ENCODE assay signal across 1 cellular context in the genomic region with DNA sequence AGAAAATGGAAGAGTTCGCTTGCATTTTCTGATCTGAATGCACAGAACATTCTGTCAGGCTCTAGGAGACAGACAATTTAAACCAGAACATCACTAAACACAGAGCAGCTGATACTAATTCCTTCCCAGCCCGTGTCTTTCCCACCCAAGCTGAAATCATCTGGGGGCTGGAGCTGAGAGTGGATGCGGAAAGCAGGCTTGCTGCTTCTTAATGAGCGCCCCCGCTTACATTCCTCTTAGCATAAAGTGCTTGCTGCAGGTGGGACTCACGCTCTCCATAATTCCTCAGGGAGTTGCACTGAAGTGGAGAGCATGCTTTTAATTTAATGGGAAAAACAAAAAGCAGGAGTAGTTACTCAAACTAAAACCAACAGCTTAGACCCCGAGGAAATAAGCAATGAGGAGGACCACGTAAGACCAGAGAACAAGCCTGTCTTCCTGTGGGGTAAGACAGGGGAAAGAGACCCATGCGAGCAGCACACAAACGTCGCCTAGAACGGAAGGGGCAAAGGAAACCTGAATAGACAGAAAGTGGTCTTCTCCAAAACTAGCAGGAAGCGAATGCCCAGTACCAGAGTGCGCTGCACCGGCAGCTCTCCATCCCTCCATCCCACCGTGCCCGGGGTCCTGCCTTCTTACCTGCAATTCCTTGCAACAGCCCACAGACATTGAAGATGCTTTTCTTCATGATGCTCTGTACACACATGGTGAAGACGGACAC.
TF ChIP-seq lines count a peak whose summit lies in the region.

No MANE protein-coding gene starts in this region.

TF ChIP-seq in K562, 482 proteins besides CTCF, POLR2A, EP300 and RAD21 (continued from another document):
- TF ChIP-seq, protein P1, sequence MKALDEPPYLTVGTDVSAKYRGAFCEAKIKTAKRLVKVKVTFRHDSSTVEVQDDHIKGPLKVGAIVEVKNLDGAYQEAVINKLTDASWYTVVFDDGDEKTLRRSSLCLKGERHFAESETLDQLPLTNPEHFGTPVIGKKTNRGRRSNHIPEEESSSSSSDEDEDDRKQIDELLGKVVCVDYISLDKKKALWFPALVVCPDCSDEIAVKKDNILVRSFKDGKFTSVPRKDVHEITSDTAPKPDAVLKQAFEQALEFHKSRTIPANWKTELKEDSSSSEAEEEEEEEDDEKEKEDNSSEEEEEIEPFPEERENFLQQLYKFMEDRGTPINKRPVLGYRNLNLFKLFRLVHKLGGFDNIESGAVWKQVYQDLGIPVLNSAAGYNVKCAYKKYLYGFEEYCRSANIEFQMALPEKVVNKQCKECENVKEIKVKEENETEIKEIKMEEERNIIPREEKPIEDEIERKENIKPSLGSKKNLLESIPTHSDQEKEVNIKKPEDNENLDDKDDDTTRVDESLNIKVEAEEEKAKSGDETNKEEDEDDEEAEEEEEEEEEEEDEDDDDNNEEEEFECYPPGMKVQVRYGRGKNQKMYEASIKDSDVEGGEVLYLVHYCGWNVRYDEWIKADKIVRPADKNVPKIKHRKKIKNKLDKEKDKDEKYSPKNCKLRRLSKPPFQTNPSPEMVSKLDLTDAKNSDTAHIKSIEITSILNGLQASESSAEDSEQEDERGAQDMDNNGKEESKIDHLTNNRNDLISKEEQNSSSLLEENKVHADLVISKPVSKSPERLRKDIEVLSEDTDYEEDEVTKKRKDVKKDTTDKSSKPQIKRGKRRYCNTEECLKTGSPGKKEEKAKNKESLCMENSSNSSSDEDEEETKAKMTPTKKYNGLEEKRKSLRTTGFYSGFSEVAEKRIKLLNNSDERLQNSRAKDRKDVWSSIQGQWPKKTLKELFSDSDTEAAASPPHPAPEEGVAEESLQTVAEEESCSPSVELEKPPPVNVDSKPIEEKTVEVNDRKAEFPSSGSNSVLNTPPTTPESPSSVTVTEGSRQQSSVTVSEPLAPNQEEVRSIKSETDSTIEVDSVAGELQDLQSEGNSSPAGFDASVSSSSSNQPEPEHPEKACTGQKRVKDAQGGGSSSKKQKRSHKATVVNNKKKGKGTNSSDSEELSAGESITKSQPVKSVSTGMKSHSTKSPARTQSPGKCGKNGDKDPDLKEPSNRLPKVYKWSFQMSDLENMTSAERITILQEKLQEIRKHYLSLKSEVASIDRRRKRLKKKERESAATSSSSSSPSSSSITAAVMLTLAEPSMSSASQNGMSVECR (CRISPR knock-in tag; IDR thresholded peaks at IDR 0.05): peak; percentile 32; the same call in 1 of the 2 replicates
